In genomic region chr3:50248387-50248786, GRCh38 we compare ENCODE assay signal across 11 cellular contexts. TPM values are rescaled to one million over a fixed set of nuclear protein-coding genes. Genes with fewer than 3 reads are reported as not detected.
A peak's percentile ranks its signal among the peaks of the same experiment; 100 is the strongest.
DNase-seq lines count a peak whose midpoint lies in the region; ATAC-seq, FAIRE-seq and TF ChIP-seq lines count a peak whose summit lies in the region.
"Had no signal": no experiment of that assay in that cellular context is flagged by ENCODE, and none has a peak within 500 bp of the region (broad histone marks: within the 10 kb centered on the region; RNA-seq: fewer than 3 reads in every experiment).

No MANE protein-coding gene starts in this region.

- H3K4me1 Mint-ChIP-seq in activated T-cell treated with anti-CD3 and anti-CD28 coated beads, Interleukin-2, amount 50 U/mL, for 24 hours (ENCODE audit: low read depth) = peaks cover 75% of the 10 kb centered on the region
- peaks cover 19% of the 10 kb centered on the region for H3K4me1 Mint-ChIP-seq in type B pancreatic cell (ENCODE audit: unreplicated experiment)

- H3K27ac Mint-ChIP-seq in activated T-cell treated with anti-CD3 and anti-CD28 coated beads, Interleukin-2, amount 50 U/mL, for 24 hours = peak overlapping the region; percentile 98
- H3K27ac Mint-ChIP-seq in type B pancreatic cell = peak overlapping the region; percentile 44

- H2BK12ac ChIP-seq in mesenchymal stem cell (ENCODE audit: low read length in 2 of 2) = peak overlapping the region in 1 of 2 experiments; percentile 51

- H3K79me1 ChIP-seq in mesenchymal stem cell (replicated peaks; ENCODE audit: low read length, poor library complexity, severe bottlenecking) = no peaks in the 10 kb centered on the region

- 33% methylated on average over 3 of the region's 3 CpGs for WGBS in mesenchymal stem cell

- peak overlapping the region; percentile 5 to 47 for H3K18ac ChIP-seq in mesenchymal stem cell (ENCODE audit: low read depth in 1 of 2, low read length in 2 of 2)

- no peaks in the 10 kb centered on the region for H3K9me3 ChIP-seq in mesenchymal stem cell (ENCODE audit: control insufficient read depth, low read length)

- no peaks in the 10 kb centered on the region for H3K27me3 ChIP-seq in bronchial epithelial cell (ENCODE audit: control insufficient read depth, insufficient read depth, low read length)
- no peaks in the 10 kb centered on the region for H3K27me3 ChIP-seq in mesenchymal stem cell (ENCODE audit: control insufficient read depth in 1 of 2, insufficient read depth in 1 of 2, low read length in 2 of 2)

- H3K4me3 ChIP-seq in bronchial epithelial cell (ENCODE audit: low read depth, low read length) (no peak overlapping the region), mesenchymal stem cell (ENCODE audit: insufficient read depth in 1 of 2, low read depth in 1 of 2, low read length in 2 of 2) (no peak overlapping the region)

- no peak for FAIRE-seq in bronchial epithelial cell (lab: Jason Lieb, UNC)

- TF ChIP-seq CTCF in bronchial epithelial cell (IDR thresholded peaks at IDR 0.05; ENCODE audit: insufficient read depth, low read length, severe bottlenecking) = no peak
- TF ChIP-seq CTCF in type B pancreatic cell (conservative IDR thresholded peaks at IDR 0.05) = no peak

- H3K23ac ChIP-seq in mesenchymal stem cell (ENCODE audit: low read length in 2 of 2) = peak overlapping the region in 1 of 2 experiments; percentile 40

- no peak for ATAC-seq in GM19455 (IDR thresholded peaks at IDR 0.05; ENCODE audit: unreplicated experiment)
- no peak for ATAC-seq in HG02798 (IDR thresholded peaks at IDR 0.05; ENCODE audit: poor library complexity, unreplicated experiment)

- peak overlapping the region; percentile 76 for H2AK5ac ChIP-seq in mesenchymal stem cell (ENCODE audit: low read length, severe bottlenecking)

- peaks cover 60% of the 10 kb centered on the region for H3K36me3 Mint-ChIP-seq in activated T-cell treated with anti-CD3 and anti-CD28 coated beads, Interleukin-2, amount 50 U/mL, for 24 hours (ENCODE audit: low read depth)
- peaks cover 6% of the 10 kb centered on the region for H3K36me3 Mint-ChIP-seq in type B pancreatic cell

- H3K4ac ChIP-seq in mesenchymal stem cell (ENCODE audit: low read depth in 1 of 2, low read length in 2 of 2) = no peak overlapping the region

- peak overlapping the region; percentile 9 for H2BK120ac ChIP-seq in mesenchymal stem cell (ENCODE audit: low read depth, low read length)

- H2AFZ ChIP-seq in mesenchymal stem cell (ENCODE audit: low read depth, low read length) = no peak overlapping the region

- H3K14ac ChIP-seq in mesenchymal stem cell (ENCODE audit: low read length in 2 of 2) = no peak overlapping the region

- H4K91ac ChIP-seq in mesenchymal stem cell (ENCODE audit: low read length) = no peak overlapping the region

- H3K27ac ChIP-seq in mesenchymal stem cell (ENCODE audit: low read length, poor library complexity, severe bottlenecking) = peak overlapping the region; percentile 65

- H3K9me3 Mint-ChIP-seq in activated T-cell treated with anti-CD3 and anti-CD28 coated beads, Interleukin-2, amount 50 U/mL, for 24 hours = no peaks in the 10 kb centered on the region
- H3K9me3 Mint-ChIP-seq in type B pancreatic cell = no peaks in the 10 kb centered on the region

- H2BK15ac ChIP-seq in mesenchymal stem cell (ENCODE audit: low read depth, poor library complexity, severe bottlenecking) = peak overlapping the region; percentile 17

- no peak for DNase-seq in activated T-cell treated with anti-CD3 and anti-CD28 coated beads, Interleukin-2, amount 50 U/mL, for 24 hours
- DNase-seq in activated T-cell treated with anti-CD3 and anti-CD28 coated beads, Interleukin-2, amount 50 U/mL, for 48 hours = no peak
- DNase-seq in bronchial epithelial cell (ENCODE audit: low read depth) (peak; percentile 71), mesenchymal stem cell (no peak), type B pancreatic cell (ENCODE audit: extremely low spot score, unreplicated experiment) (no peak), cerebellar nuclear complex (lab: John Stamatoyannopoulos, UW) (no peak)
- DNase-seq: stimulated activated CD4-positive, alpha-beta T cell treated with anti-CD3 and anti-CD28 coated beads, Interleukin-15, amount 100 ng/mL, for 24 hours; T-helper 9 cell had no signal

- peak overlapping the region; percentile 38 for H4K8ac ChIP-seq in mesenchymal stem cell (ENCODE audit: low read length)

- H3K4me3 Mint-ChIP-seq in activated T-cell treated with anti-CD3 and anti-CD28 coated beads, Interleukin-2, amount 50 U/mL, for 24 hours = no peak overlapping the region
- H3K4me3 Mint-ChIP-seq in type B pancreatic cell = no peak overlapping the region

- H3K4me1 ChIP-seq in mesenchymal stem cell (ENCODE audit: control insufficient read depth, insufficient read depth, low read depth, low read length) = peaks cover 68% of the 10 kb centered on the region

- no peak overlapping the region for H3K4me2 ChIP-seq in mesenchymal stem cell (ENCODE audit: low read length, poor library complexity, severe bottlenecking)

- H3K27me3 Mint-ChIP-seq in activated T-cell treated with anti-CD3 and anti-CD28 coated beads, Interleukin-2, amount 50 U/mL, for 24 hours = no peaks in the 10 kb centered on the region
- H3K27me3 Mint-ChIP-seq in type B pancreatic cell = no peaks in the 10 kb centered on the region

- H3K9ac ChIP-seq in mesenchymal stem cell (ENCODE audit: low read length) = peak overlapping the region; percentile 47

- H2BK5ac ChIP-seq in mesenchymal stem cell (ENCODE audit: low read depth, low read length, poor library complexity, severe bottlenecking) = no peak overlapping the region

- H3K36me3 ChIP-seq in bronchial epithelial cell (ENCODE audit: control insufficient read depth, insufficient read depth, low read length) (peaks cover 15% of the 10 kb centered on the region), mesenchymal stem cell (ENCODE audit: control insufficient read depth in 1 of 2, insufficient read depth in 2 of 2, low read depth in 1 of 2, low read length in 2 of 2) (peaks cover 40 to 73% of the 10 kb centered on the region in 2 experiments)

RNA-seq across cellular contexts. Expression of gene GNAI2, which starts 12.4 kb away (rescaled TPM):
- total RNA-seq in bronchial epithelial cell (97.9 and 129 TPM in 2 replicates), type B pancreatic cell (ENCODE audit: low replicate concordance) (140 and 145 TPM in 2 replicates)
- 474 TPM for polyA plus RNA-seq in mesenchymal stem cell (2013, experiment 1 of 2)
- 480 TPM for polyA plus RNA-seq in mesenchymal stem cell (2013, experiment 2 of 2)

RNA-seq across cellular contexts. Expression of gene SEMA3B, which starts 20.6 kb away (rescaled TPM):
- 2.3 and 7.1 TPM in 2 replicates for total RNA-seq in bronchial epithelial cell
- polyA plus RNA-seq in mesenchymal stem cell (2013, experiment 1 of 2) = 4.7 TPM
- polyA plus RNA-seq in mesenchymal stem cell (2013, experiment 2 of 2) = 4.8 TPM
- total RNA-seq in type B pancreatic cell (ENCODE audit: low replicate concordance) = 18.4 and 34.8 TPM in 2 replicates

RNA-seq across cellular contexts. Expression of gene LSMEM2, which starts 30.5 kb away (rescaled TPM):
- total RNA-seq in bronchial epithelial cell = under 0.01 TPM in 1 of 2 replicates, not detected in the other
- not detected for polyA plus RNA-seq in mesenchymal stem cell (2013, experiment 1 of 2)
- polyA plus RNA-seq in mesenchymal stem cell (2013, experiment 2 of 2) = not detected
- total RNA-seq in type B pancreatic cell (ENCODE audit: low replicate concordance) = not detected in 2 replicates
- total RNA-seq: epithelial cell of proximal tubule had no signal

RNA-seq across cellular contexts. Expression of gene SLC38A3, which starts 43.3 kb away (rescaled TPM):
- total RNA-seq in bronchial epithelial cell (not detected in 2 replicates), type B pancreatic cell (ENCODE audit: low replicate concordance) (6.0 and 11.0 TPM in 2 replicates)
- polyA plus RNA-seq in mesenchymal stem cell (2013, experiment 1 of 2) = 0.01 TPM
- polyA plus RNA-seq in mesenchymal stem cell (2013, experiment 2 of 2) = 0.03 TPM
- total RNA-seq: epithelial cell of proximal tubule had no signal

RNA-seq across cellular contexts. Expression of gene IFRD2, which starts 43.8 kb away (rescaled TPM):
- total RNA-seq in bronchial epithelial cell (104 and 177 TPM in 2 replicates), type B pancreatic cell (ENCODE audit: low replicate concordance) (60.9 and 80.5 TPM in 2 replicates)
- 24.4 TPM for polyA plus RNA-seq in mesenchymal stem cell (2013, experiment 1 of 2)
- 23.2 TPM for polyA plus RNA-seq in mesenchymal stem cell (2013, experiment 2 of 2)
